Comparison of ENCODE assay signal across 8 cellular contexts in genomic region chrX:71254092-71254941, GRCh38. TPM values are rescaled to one million over a fixed set of nuclear protein-coding genes. Genes with fewer than 3 reads are reported as not detected.
DNase-seq lines count a peak whose midpoint lies in the region; ATAC-seq and TF ChIP-seq lines count a peak whose summit lies in the region.

Gene ZMYM3 (minus strand): TSS chrX:71254140. CDS start chrX:71253255, 885 bp downstream.

- peak; percentile 7; the same call in 1 of the 2 replicates for TF ChIP-seq CTCF in BJ (IDR thresholded peaks at IDR 0.05; ENCODE audit: insufficient read depth, low read depth, low read length)
- no peak for TF ChIP-seq CTCF in choroid plexus epithelial cell (conservative IDR thresholded peaks at IDR 0.05; ENCODE audit: low read depth, low read length)

- no peak for DNase-seq in BJ (ENCODE audit: low read depth)
- DNase-seq in NCI-H524 treated with DMSO at 0.1 percent for 48 hours (lab: John Stamatoyannopoulos, UW), result peak; percentile 45
- peak; percentile 63 to 67 for DNase-seq in activated CD4-positive, alpha-beta T cell treated with anti-CD3 and anti-CD28 coated beads for 4 hours
- peak; percentile 86 for DNase-seq in choroid plexus epithelial cell (ENCODE audit: low read depth)
- DNase-seq in kidney tubule cell (ENCODE audit: low spot score), result peak; percentile 81
- DNase-seq in stimulated activated CD4-positive, alpha-beta T cell treated with anti-CD3 and anti-CD28 coated beads, Interleukin-15, amount 100 ng/mL, for 48 hours (ENCODE audit: low read depth in 2 of 2), result peak; percentile 52 to 68

- ATAC-seq in GM19324 (IDR thresholded peaks at IDR 0.05; ENCODE audit: low FRiP score, unreplicated experiment) (peak; percentile 85), HG03457 (IDR thresholded peaks at IDR 0.05; ENCODE audit: unreplicated experiment) (peak; percentile 57)

- H3K27me3 ChIP-seq in BJ (ENCODE audit: control insufficient read depth, insufficient read depth, low read length), result no peaks in the 10 kb centered on the region

- peaks cover 3% of the 10 kb centered on the region; the same call in 1 of the 2 replicates for H3K36me3 ChIP-seq in BJ (ENCODE audit: control insufficient read depth, insufficient read depth, low read length)

- POLR2A ChIA-PET in BJ (lab: Charles Lee), result interaction anchor here (1.0 kb wide), 1 partner anchor 29 kb away, joined by 5 read pairs; the partner anchor contains the start of gene NONO

- CTCF ChIA-PET in BJ (lab: Yijun Ruan, JAX), result interaction anchor here (0.7 to 1.4 kb wide), 2 partner anchors 33 to 1171 kb away, joined by 3 read pairs; no protein-coding TSS in a partner anchor

- H3K4me3 ChIP-seq in BJ (ENCODE audit: low read depth, low read length) (peak within 1 kb of the TSS; percentile 80), choroid plexus epithelial cell (ENCODE audit: low read depth, low read length) (peak within 1 kb of the TSS; percentile 79)

RNA-seq across cellular contexts. Expression of gene ZMYM3, which starts in this region (rescaled TPM):
- 18.3 and 25.1 TPM in 2 replicates for polyA plus RNA-seq in BJ (2011; rRNA removed)
- 32.2 and 34.8 TPM in 2 replicates for polyA minus RNA-seq in BJ (2011; rRNA and poly(A)+ RNA removed)
